8 cellular contexts compared by ENCODE assay signal in the genomic region with DNA sequence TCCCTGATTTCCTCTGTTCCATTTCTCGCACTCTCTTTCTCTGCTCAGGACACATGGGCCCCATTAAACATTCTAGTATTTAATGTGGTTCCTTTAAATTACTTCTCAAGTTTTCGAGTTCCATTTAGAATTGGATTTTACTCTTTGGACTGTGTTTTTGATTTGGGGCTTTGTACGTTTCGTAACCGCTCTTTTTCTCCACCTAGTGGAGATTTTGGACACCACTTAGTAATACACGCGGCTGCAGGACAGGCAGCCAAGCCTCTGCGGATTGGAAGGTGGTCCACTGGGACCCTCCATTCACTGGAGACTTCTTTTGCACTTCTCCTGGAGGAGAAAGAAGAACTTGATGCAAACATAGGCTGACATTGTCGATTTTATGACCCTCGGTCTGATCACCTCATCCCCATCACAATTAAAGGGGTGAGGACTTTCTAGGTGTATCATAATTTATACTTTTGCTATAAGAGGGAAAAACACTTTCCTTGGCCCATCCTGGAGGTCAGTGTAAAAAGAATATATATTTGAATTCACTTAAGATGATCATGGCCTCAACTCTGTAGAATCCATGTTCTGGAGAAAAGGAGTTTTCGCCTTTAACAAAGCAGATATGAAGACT.
DNase-seq lines count a peak whose midpoint lies in the region; ATAC-seq and TF ChIP-seq lines count a peak whose summit lies in the region.

No MANE protein-coding gene starts in this region.

- H3K9ac ChIP-seq in SK-N-SH, result peak overlapping the region; percentile 4; the same call in 1 of the 2 replicates

- H3K27me3 ChIP-seq in SK-N-SH (ENCODE audit: insufficient read depth) (no peaks in the 10 kb centered on the region; the same call in 1 of the 2 replicates), osteoblast (ENCODE audit: insufficient read depth, low read length) (peaks cover 51% of the 10 kb centered on the region)

- CTCF ChIA-PET in HEK293T (lab: Yijun Ruan, JAX), result no interaction called here
- CTCF ChIA-PET in SK-N-SH (lab: Yijun Ruan, JAX), result interaction anchor here (0.8 to 4.6 kb wide), 11 partner anchors 11 to 831 kb away, joined by 3 to 31 read pairs (median 4); a partner anchor contains a TSS

- peaks cover 13% of the 10 kb centered on the region for H3F3A ChIP-seq in SK-N-SH (replicated peaks; ENCODE audit: insufficient read depth)

- H3K4me3 ChIP-seq in SK-N-SH (ENCODE audit: low read depth in 2 of 2, low read length in 1 of 2) (peak overlapping the region; percentile 27 to 42), osteoblast (ENCODE audit: insufficient read depth, low read length) (peak overlapping the region; percentile 47)

- TF ChIP-seq RAD21 in SK-N-SH (IDR thresholded peaks at IDR 0.05; ENCODE audit: low read length), result peak; percentile 62

- DNase-seq in COLO829 (ENCODE audit: low spot score) (peak; percentile 52), HEK293T (ENCODE audit: extremely low spot score) (peak; percentile 62), SK-N-SH (peak; percentile 68), fibroblast of the conjunctiva (ENCODE audit: low read depth) (peak; percentile 12), osteoblast (ENCODE audit: insufficient read length, low spot score, missing footprints) (peak; percentile 87)
- no peak for DNase-seq in effector CD4-positive, alpha-beta T cell

- peak overlapping the region; percentile 71 for H2AFZ ChIP-seq in SK-N-SH (ENCODE audit: low read depth)
- peak overlapping the region; percentile 61 for H2AFZ ChIP-seq in osteoblast (ENCODE audit: low read length)

- WGBS in SK-N-SH (ENCODE audit: low lambda C conversion rate), result 14% methylated on average over 11 of the region's 11 CpGs

- POLR2A ChIA-PET in HEK293T (lab: Yijun Ruan, JAX) (no interaction called here), SK-N-SH (lab: Yijun Ruan, JAX) (interaction anchor here (1.1 kb wide), 1 partner anchor 13 kb away, joined by 3 read pairs; no protein-coding TSS in a partner anchor)

- no peaks in the 10 kb centered on the region for H3K9me3 ChIP-seq in SK-N-SH
- H3K9me3 ChIP-seq in osteoblast (ENCODE audit: low read depth, low read length), result no peaks in the 10 kb centered on the region

- no peak for TF ChIP-seq EP300 in SK-N-SH (IDR thresholded peaks at IDR 0.05; ENCODE audit: borderline replicate concordance in 1 of 2, low read depth in 1 of 2, low read length in 1 of 2)

- H3K27ac ChIP-seq in SK-N-SH (ENCODE audit: low read depth in 2 of 2, low read length in 1 of 2), result no peak overlapping the region; a peak in 1 of 4 replicates
- no peak overlapping the region for H3K27ac ChIP-seq in osteoblast (ENCODE audit: low read depth, low read length)

- TF ChIP-seq CTCF in SK-N-SH (IDR thresholded peaks at IDR 0.05), result peak; percentile 88
- TF ChIP-seq CTCF in osteoblast (IDR thresholded peaks at IDR 0.05; ENCODE audit: extremely low read depth, low read depth, low read length), result peak; percentile 66

- H3K4me1 ChIP-seq in SK-N-SH (ENCODE audit: control insufficient read depth in 1 of 2, insufficient read depth in 2 of 2, low read depth in 1 of 2, low read length in 1 of 2), result peaks cover 8 to 28% of the 10 kb centered on the region in 2 experiments; a peak in 3 of 4 replicates
- H3K4me1 ChIP-seq in osteoblast (ENCODE audit: insufficient read depth, low read length), result peaks cover 15% of the 10 kb centered on the region

- H3K9me2 ChIP-seq in SK-N-SH, result no peaks in the 10 kb centered on the region

- peak overlapping the region; percentile 66 for H3K4me2 ChIP-seq in SK-N-SH
- H3K4me2 ChIP-seq in osteoblast (ENCODE audit: insufficient read depth, low read length), result peak overlapping the region; percentile 80

- H4K20me1 ChIP-seq in SK-N-SH (ENCODE audit: insufficient read depth) (no peaks in the 10 kb centered on the region), osteoblast (ENCODE audit: insufficient read depth, low read length) (no peaks in the 10 kb centered on the region)

- ATAC-seq in GM21528 (IDR thresholded peaks at IDR 0.05; ENCODE audit: low FRiP score, unreplicated experiment), result no peak
- ATAC-seq in GM21423 (IDR thresholded peaks at IDR 0.05; ENCODE audit: unreplicated experiment), result no peak

- H3K36me3 ChIP-seq in SK-N-SH (replicated peaks in 1 of 2; ENCODE audit: control insufficient read depth in 1 of 2, insufficient read depth in 2 of 2, low read length in 1 of 2), result no peaks in the 10 kb centered on the region
- H3K36me3 ChIP-seq in osteoblast (ENCODE audit: insufficient read depth, low read length), result no peaks in the 10 kb centered on the region

- H3K79me2 ChIP-seq in SK-N-SH (ENCODE audit: insufficient read depth) (no peaks in the 10 kb centered on the region), osteoblast (ENCODE audit: insufficient read depth, low read length) (no peaks in the 10 kb centered on the region)

TF ChIP-seq in HEK293T, 16 proteins besides CTCF, POLR2A, EP300 and RAD21:
- no peak for TF ChIP-seq NFRKB (IDR thresholded peaks at IDR 0.05)
- TF ChIP-seq, protein P1, sequence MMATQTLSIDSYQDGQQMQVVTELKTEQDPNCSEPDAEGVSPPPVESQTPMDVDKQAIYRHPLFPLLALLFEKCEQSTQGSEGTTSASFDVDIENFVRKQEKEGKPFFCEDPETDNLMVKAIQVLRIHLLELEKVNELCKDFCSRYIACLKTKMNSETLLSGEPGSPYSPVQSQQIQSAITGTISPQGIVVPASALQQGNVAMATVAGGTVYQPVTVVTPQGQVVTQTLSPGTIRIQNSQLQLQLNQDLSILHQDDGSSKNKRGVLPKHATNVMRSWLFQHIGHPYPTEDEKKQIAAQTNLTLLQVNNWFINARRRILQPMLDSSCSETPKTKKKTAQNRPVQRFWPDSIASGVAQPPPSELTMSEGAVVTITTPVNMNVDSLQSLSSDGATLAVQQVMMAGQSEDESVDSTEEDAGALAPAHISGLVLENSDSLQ (IDR thresholded peaks at IDR 0.05), result no peak
- TF ChIP-seq ZNF384 (IDR thresholded peaks at IDR 0.05), result no peak
- TF ChIP-seq HDGF (IDR thresholded peaks at IDR 0.05; ENCODE audit: borderline replicate concordance), result no peak
- TF ChIP-seq L3MBTL2 (conservative IDR thresholded peaks at IDR 0.05), result no peak
- no peak for TF ChIP-seq ARNT (IDR thresholded peaks at IDR 0.05)

TF ChIP-seq in SK-N-SH, 30 proteins besides CTCF, POLR2A, EP300 and RAD21:
- TF ChIP-seq JUND (IDR thresholded peaks at IDR 0.05), result no peak
- TF ChIP-seq SIN3A (IDR thresholded peaks at IDR 0.05; ENCODE audit: borderline replicate concordance, low read depth, low read length), result no peak
- TF ChIP-seq YY1 (IDR thresholded peaks at IDR 0.05; ENCODE audit: low read depth), result no peak
- TF ChIP-seq, protein P2, sequence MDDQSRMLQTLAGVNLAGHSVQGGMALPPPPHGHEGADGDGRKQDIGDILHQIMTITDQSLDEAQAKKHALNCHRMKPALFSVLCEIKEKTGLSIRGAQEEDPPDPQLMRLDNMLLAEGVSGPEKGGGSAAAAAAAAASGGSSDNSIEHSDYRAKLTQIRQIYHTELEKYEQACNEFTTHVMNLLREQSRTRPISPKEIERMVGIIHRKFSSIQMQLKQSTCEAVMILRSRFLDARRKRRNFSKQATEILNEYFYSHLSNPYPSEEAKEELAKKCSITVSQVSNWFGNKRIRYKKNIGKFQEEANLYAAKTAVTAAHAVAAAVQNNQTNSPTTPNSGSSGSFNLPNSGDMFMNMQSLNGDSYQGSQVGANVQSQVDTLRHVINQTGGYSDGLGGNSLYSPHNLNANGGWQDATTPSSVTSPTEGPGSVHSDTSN (IDR thresholded peaks at IDR 0.05), result no peak
- peak; percentile 19; the same call in 1 of the 2 replicates for TF ChIP-seq TCF12 (IDR thresholded peaks at IDR 0.05)
- TF ChIP-seq SMC3 (IDR thresholded peaks at IDR 0.05; ENCODE audit: low read depth, low read length), result peak; percentile 56
- TF ChIP-seq, protein P3, sequence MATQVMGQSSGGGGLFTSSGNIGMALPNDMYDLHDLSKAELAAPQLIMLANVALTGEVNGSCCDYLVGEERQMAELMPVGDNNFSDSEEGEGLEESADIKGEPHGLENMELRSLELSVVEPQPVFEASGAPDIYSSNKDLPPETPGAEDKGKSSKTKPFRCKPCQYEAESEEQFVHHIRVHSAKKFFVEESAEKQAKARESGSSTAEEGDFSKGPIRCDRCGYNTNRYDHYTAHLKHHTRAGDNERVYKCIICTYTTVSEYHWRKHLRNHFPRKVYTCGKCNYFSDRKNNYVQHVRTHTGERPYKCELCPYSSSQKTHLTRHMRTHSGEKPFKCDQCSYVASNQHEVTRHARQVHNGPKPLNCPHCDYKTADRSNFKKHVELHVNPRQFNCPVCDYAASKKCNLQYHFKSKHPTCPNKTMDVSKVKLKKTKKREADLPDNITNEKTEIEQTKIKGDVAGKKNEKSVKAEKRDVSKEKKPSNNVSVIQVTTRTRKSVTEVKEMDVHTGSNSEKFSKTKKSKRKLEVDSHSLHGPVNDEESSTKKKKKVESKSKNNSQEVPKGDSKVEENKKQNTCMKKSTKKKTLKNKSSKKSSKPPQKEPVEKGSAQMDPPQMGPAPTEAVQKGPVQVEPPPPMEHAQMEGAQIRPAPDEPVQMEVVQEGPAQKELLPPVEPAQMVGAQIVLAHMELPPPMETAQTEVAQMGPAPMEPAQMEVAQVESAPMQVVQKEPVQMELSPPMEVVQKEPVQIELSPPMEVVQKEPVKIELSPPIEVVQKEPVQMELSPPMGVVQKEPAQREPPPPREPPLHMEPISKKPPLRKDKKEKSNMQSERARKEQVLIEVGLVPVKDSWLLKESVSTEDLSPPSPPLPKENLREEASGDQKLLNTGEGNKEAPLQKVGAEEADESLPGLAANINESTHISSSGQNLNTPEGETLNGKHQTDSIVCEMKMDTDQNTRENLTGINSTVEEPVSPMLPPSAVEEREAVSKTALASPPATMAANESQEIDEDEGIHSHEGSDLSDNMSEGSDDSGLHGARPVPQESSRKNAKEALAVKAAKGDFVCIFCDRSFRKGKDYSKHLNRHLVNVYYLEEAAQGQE (IDR thresholded peaks at IDR 0.05; ENCODE audit: low read depth, low read length), result no peak
